ENCODE assay signal across 14 cellular contexts in the genomic region with DNA sequence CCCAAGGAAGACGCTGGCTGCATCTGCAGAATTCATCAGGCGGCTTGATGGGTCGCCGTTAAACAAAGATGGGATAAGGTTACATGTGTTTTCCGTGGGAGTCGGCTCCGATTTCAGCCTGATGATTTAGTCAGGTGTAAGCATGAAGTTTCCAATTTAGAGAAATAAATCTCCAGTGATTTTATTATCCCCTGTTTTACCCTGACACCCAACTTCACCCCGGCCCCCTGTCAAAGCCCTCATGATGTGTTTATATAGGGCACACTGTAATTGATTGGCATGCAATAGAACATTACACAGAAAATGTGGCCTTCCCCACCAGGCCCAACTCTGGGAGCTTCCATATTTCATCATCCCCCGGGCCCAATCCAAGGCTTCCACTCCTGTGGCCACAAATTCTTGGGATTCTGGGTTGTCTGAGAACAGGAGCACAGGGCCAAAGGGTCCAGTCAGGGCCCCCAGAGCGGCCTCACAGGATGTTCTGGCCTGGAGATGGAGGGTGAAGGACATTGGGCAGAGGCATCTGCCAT.
"Had no signal": no experiment of that assay in that cellular context is flagged by ENCODE, and none has a peak within 500 bp of the region (broad histone marks: within the 10 kb centered on the region; RNA-seq: fewer than 3 reads in every experiment).

No MANE protein-coding gene starts in this region.

- H3K27ac ChIP-seq: coronary artery, hepatocyte, neutrophil, psoas muscle had no signal

- H3K36me3 Mint-ChIP-seq: natural killer cell treated with Interleukin-12 subunit alpha and Interleukin-12 subunit beta and Interleukin-15 and Interleukin-18, amount 100 ng/mL, for 72 hours had no signal

- H3K4me3 ChIP-seq: coronary artery, hepatocyte, psoas muscle had no signal

- H3K4me1 ChIP-seq: psoas muscle had no signal

- H3K4me3 Mint-ChIP-seq: natural killer cell treated with Interleukin-12 subunit alpha and Interleukin-12 subunit beta and Interleukin-15 and Interleukin-18, amount 100 ng/mL, for 72 hours had no signal

- DNase-seq: effector CD4-positive, alpha-beta T cell; foreskin melanocyte; head of caudate nucleus; kidney; left cardiac atrium; mammary epithelial cell; psoas muscle; stimulated activated naive CD4-positive, alpha-beta T cell treated with Interleukin-2 at 50 U/mL for 16 hours; trophoblast cell had no signal

- H3K27ac Mint-ChIP-seq: natural killer cell treated with Interleukin-12 subunit alpha and Interleukin-12 subunit beta and Interleukin-15 and Interleukin-18, amount 100 ng/mL, for 72 hours had no signal

- H3K36me3 ChIP-seq: neutrophil had no signal

- H3K9me3 Mint-ChIP-seq: natural killer cell treated with Interleukin-12 subunit alpha and Interleukin-12 subunit beta and Interleukin-15 and Interleukin-18, amount 100 ng/mL, for 72 hours had no signal

- H3K9me3 ChIP-seq: neutrophil, psoas muscle had no signal

- ATAC-seq: left cardiac atrium; natural killer cell treated with Interleukin-12 subunit alpha and Interleukin-12 subunit beta and Interleukin-15 and Interleukin-18, amount 100 ng/mL, for 72 hours; psoas muscle; sciatic nerve had no signal
